24 cellular contexts compared by ENCODE assay signal in the genomic region with DNA sequence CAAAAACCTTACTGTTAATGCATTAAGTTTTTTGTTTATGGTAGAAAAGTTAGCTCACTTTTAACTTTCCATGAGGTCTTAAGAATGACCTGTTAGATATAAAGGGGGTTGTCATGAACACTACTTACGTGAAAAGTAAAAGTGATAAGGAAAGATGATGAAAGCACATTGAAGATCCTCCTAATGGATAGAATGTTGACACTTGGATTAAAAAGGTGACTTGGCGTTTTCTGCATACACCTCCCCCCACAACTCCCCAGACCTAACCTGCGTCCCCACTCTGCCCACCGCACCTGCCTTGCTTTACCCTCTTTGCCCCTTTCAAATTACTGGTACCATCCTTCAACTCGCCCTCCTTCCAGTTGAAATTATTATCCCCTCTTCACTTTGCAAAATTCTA.
"Had no signal": no experiment of that assay in that cellular context is flagged by ENCODE, and none has a peak within 500 bp of the region (broad histone marks: within the 10 kb centered on the region; RNA-seq: fewer than 3 reads in every experiment).

No MANE protein-coding gene starts in this region.

- H3K4me1 Mint-ChIP-seq: activated naive CD8-positive, alpha-beta T cell treated with anti-CD3 and anti-CD28 coated beads, Interleukin-2, amount 10 ng/mL, durations not matched to agents 7 days and 5 days; naive thymus-derived CD8-positive, alpha-beta T cell had no signal

- H3K27ac ChIP-seq: breast epithelium, coronary artery, spleen, tibial artery, WERI-Rb-1 had no signal

- DNase-seq: activated CD4-positive, alpha-beta T cell treated with anti-CD3 and anti-CD28 coated beads for 1 hour; activated CD4-positive, alpha-beta T cell treated with anti-CD3 and anti-CD28 coated beads, Interleukin-2, amount 50 U/mL, for 1 hour; activated naive CD4-positive, alpha-beta T cell treated with Interleukin-2 at 50 U/mL for 16 hours; activated naive CD8-positive, alpha-beta T cell treated with anti-CD3 and anti-CD28 coated beads, Interleukin-2, amount 10 ng/mL, durations not matched to agents 7 days and 5 days; activated T-cell treated with anti-CD3 and anti-CD28 coated beads, Interleukin-2, amount 50 U/mL, for 24 hours; amniotic stem cell; cerebellar nuclear complex; foreskin fibroblast; immature natural killer cell; naive thymus-derived CD8-positive, alpha-beta T cell; retina; spleen; stimulated activated CD4-positive, alpha-beta T cell treated with anti-CD3 and anti-CD28 coated beads, Interleukin-4, amount 100 ng/mL, for 1 hour; stimulated activated naive CD4-positive, alpha-beta T cell; T-cell; tibial artery; WERI-Rb-1 had no signal

- FAIRE-seq: endometrium, TTC549 had no signal

- H3K9me3 Mint-ChIP-seq: activated naive CD8-positive, alpha-beta T cell treated with anti-CD3 and anti-CD28 coated beads, Interleukin-2, amount 10 ng/mL, durations not matched to agents 7 days and 5 days; activated T-cell treated with anti-CD3 and anti-CD28 coated beads, Interleukin-2, amount 50 U/mL, for 24 hours; immature natural killer cell; mesothelial cell of epicardium; naive thymus-derived CD8-positive, alpha-beta T cell; T-cell had no signal

- H3K4me3 ChIP-seq: breast epithelium, coronary artery, spleen, tibial artery had no signal

- H3K27me3 Mint-ChIP-seq: activated naive CD8-positive, alpha-beta T cell treated with anti-CD3 and anti-CD28 coated beads, Interleukin-2, amount 10 ng/mL, durations not matched to agents 7 days and 5 days; activated T-cell treated with anti-CD3 and anti-CD28 coated beads, Interleukin-2, amount 50 U/mL, for 24 hours; naive thymus-derived CD8-positive, alpha-beta T cell; progenitor cell of endocrine pancreas; T-cell had no signal

- H3K27ac Mint-ChIP-seq: activated naive CD8-positive, alpha-beta T cell treated with anti-CD3 and anti-CD28 coated beads, Interleukin-2, amount 10 ng/mL, durations not matched to agents 7 days and 5 days; activated T-cell treated with anti-CD3 and anti-CD28 coated beads, Interleukin-2, amount 50 U/mL, for 24 hours; immature natural killer cell; naive thymus-derived CD8-positive, alpha-beta T cell; progenitor cell of endocrine pancreas; T-cell had no signal

- H3K9me3 ChIP-seq: breast epithelium, spleen, tibial artery had no signal

- H3K27me3 ChIP-seq: breast epithelium, spleen, tibial artery had no signal

- H3K4me3 Mint-ChIP-seq: activated naive CD8-positive, alpha-beta T cell treated with anti-CD3 and anti-CD28 coated beads, Interleukin-2, amount 10 ng/mL, durations not matched to agents 7 days and 5 days; activated T-cell treated with anti-CD3 and anti-CD28 coated beads, Interleukin-2, amount 50 U/mL, for 24 hours; immature natural killer cell; naive thymus-derived CD8-positive, alpha-beta T cell; T-cell had no signal

- H3K36me3 ChIP-seq: breast epithelium, spleen, tibial artery, WERI-Rb-1 had no signal

- H3K4me1 ChIP-seq: breast epithelium, spleen had no signal

- H3K36me3 Mint-ChIP-seq: activated naive CD8-positive, alpha-beta T cell treated with anti-CD3 and anti-CD28 coated beads, Interleukin-2, amount 10 ng/mL, durations not matched to agents 7 days and 5 days; immature natural killer cell; mesothelial cell of epicardium; naive thymus-derived CD8-positive, alpha-beta T cell; T-cell had no signal

- ATAC-seq: left lobe of liver; naive thymus-derived CD8-positive, alpha-beta T cell; T-cell had no signal
